ENCODE assay signal across 6 cellular contexts in the genomic region with DNA sequence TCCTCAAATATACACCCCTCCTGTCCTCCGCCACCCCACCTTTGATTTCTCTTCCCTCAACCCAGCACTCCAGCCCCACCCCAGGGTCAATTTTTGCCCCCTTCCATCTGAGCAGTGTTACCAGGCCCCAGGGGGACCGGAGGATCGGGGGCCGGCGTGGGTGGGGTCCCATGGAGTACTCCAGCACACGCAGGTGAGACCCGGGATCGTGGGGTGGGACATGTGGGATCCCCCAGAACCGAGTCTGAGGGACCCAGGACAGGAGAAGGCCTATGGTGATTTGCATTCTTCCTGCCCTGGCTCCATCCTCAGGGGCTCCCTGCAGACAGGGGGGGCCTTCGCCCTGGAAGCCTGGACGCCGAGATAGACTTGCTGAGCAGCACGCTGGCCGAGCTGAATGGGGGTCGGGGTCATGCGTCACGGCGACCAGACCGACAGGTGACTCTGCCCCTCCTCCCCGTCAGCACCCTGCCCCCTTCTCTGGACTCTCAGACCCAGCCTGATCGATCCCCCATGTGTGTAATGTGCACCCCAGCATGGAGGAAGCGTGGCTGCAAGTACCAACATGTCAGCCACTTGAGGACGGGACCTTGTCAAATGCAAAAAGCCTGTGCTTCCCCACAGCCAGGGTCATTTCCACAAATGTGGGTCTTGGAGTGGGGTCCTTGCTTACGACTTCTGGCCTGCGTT. TPM values are rescaled to one million over a fixed set of nuclear protein-coding genes. Genes with fewer than 3 reads are reported as not detected.
DNase-seq lines count a peak whose midpoint lies in the region; ATAC-seq, FAIRE-seq and TF ChIP-seq lines count a peak whose summit lies in the region.

No MANE protein-coding gene starts in this region.

- H3K27me3 ChIP-seq in BLaER1 (no peaks in the 10 kb centered on the region), kidney epithelial cell (ENCODE audit: control insufficient read depth, insufficient read depth, low read length) (no peaks in the 10 kb centered on the region)

- peaks cover 55% of the 10 kb centered on the region for H3K36me3 ChIP-seq in BLaER1
- H3K36me3 ChIP-seq in SK-N-MC (ENCODE audit: insufficient read depth, low read length): peaks cover 27% of the 10 kb centered on the region
- peaks cover 7% of the 10 kb centered on the region for H3K36me3 ChIP-seq in kidney epithelial cell (ENCODE audit: control insufficient read depth, insufficient read depth, low read length)

- no peak for FAIRE-seq in D721Med (lab: Jason Lieb, UNC)

- ATAC-seq in HG03108 (IDR thresholded peaks at IDR 0.05; ENCODE audit: unreplicated experiment): no peak

- H3K27ac ChIP-seq in BLaER1 (peak overlapping the region; percentile 98), SK-N-MC (peak overlapping the region; percentile 98)

- peak overlapping the region; percentile 98 for H3K9ac ChIP-seq in BLaER1
- H3K9ac ChIP-seq in SK-N-MC (ENCODE audit: insufficient read length): peak overlapping the region; percentile 98

- H3K4me1 ChIP-seq in BLaER1: peaks cover 57% of the 10 kb centered on the region

- H4K20me1 ChIP-seq in BLaER1: no peaks in the 10 kb centered on the region

- H3K9me3 ChIP-seq in BLaER1: no peaks in the 10 kb centered on the region
- no peaks in the 10 kb centered on the region for H3K9me3 ChIP-seq in SK-N-MC (ENCODE audit: low read depth, low read length)

- TF ChIP-seq CTCF in kidney epithelial cell (IDR thresholded peaks at IDR 0.05; ENCODE audit: insufficient read depth, low read length, poor library complexity, severe bottlenecking) (no peak), D721Med (IDR thresholded peaks at IDR 0.05; ENCODE audit: insufficient read depth, missing control alignments) (no peak)

- DNase-seq in SK-N-MC (ENCODE audit: low read depth, low spot score): no peak
- DNase-seq in kidney epithelial cell (ENCODE audit: low read depth): no peak
- no peak for DNase-seq in D721Med (ENCODE audit: insufficient read length, low spot score)
- DNase-seq in ureter (ENCODE audit: low spot score): no peak

- H3K4me2 ChIP-seq in BLaER1: peak overlapping the region; percentile 94

- H3K4me3 ChIP-seq in BLaER1 (peak overlapping the region; percentile 99), SK-N-MC (peak overlapping the region; percentile 92), kidney epithelial cell (ENCODE audit: low read depth, low read length) (peak overlapping the region; percentile 83)

RNA-seq across cellular contexts. Expression of a gene that starts 0.8 kb away (rescaled TPM):
- total RNA-seq in kidney epithelial cell (113 and 114 TPM in 2 replicates), ureter (120 TPM)

RNA-seq across cellular contexts. Expression of a gene that starts 7.0 kb away (rescaled TPM):
- 65.9 and 67.9 TPM in 2 replicates for total RNA-seq in kidney epithelial cell
- 133 TPM for total RNA-seq in ureter

RNA-seq across cellular contexts. Expression of a gene that starts 15.4 kb away (rescaled TPM):
- 15.7 and 18.3 TPM in 2 replicates for total RNA-seq in kidney epithelial cell
- 41.9 TPM for total RNA-seq in ureter

RNA-seq across cellular contexts. Expression of a gene that starts 21.6 kb away (rescaled TPM):
- total RNA-seq in kidney epithelial cell (1.6 and 4.3 TPM in 2 replicates), ureter (4.6 TPM)

RNA-seq across cellular contexts. Expression of a gene that starts 27.7 kb away (rescaled TPM):
- total RNA-seq in kidney epithelial cell: 1.3 and 6.4 TPM in 2 replicates
- total RNA-seq in ureter: 4.0 TPM
